1 cellular context compared by ENCODE assay signal in genomic region chr9:75170898-75171360, GRCh38.
TF ChIP-seq lines count a peak whose summit lies in the region.

No MANE protein-coding gene starts in this region.

TF ChIP-seq in K562, 482 proteins besides CTCF, POLR2A, EP300 and RAD21 (continued from another document):
- TF ChIP-seq KLF6 (CRISPR knock-in tag; IDR thresholded peaks at IDR 0.05; ENCODE audit: borderline replicate concordance) (no peak), ZNF445 (CRISPR knock-in tag; IDR thresholded peaks at IDR 0.05; ENCODE audit: low read depth) (no peak), CGGBP1 (CRISPR knock-in tag; IDR thresholded peaks at IDR 0.05) (no peak), L3MBTL2 (IDR thresholded peaks at IDR 0.05) (peak; percentile 90), ZBTB26 (CRISPR knock-in tag; IDR thresholded peaks at IDR 0.05) (no peak), ZNF589 (CRISPR knock-in tag; IDR thresholded peaks at IDR 0.05; ENCODE audit: low read depth) (no peak), ZKSCAN8 (CRISPR knock-in tag; IDR thresholded peaks at IDR 0.05) (peak; percentile 43; the same call in 1 of the 2 replicates), ZNF639 (CRISPR knock-in tag; conservative IDR thresholded peaks at IDR 0.05 in 1 of 2, IDR thresholded peaks at IDR 0.05 in 1 of 2) (peak in 1 of 2 experiments; percentile 64; a peak in 1 of 4 replicates), MAFG (tag; conservative IDR thresholded peaks at IDR 0.05) (peak; percentile 71), TRIM24 (IDR thresholded peaks at IDR 0.05) (0 out of 4 replicates have a peak, but pooled peaks of 1 of the 2 experiments have one; percentile 17), ZNF395 (CRISPR knock-in tag; IDR thresholded peaks at IDR 0.05) (0 out of 2 replicates have a peak, but pooled peaks have one; percentile 30), DIDO1 (tag; IDR thresholded peaks at IDR 0.05; ENCODE audit: low read depth) (no peak), HDAC6 (IDR thresholded peaks at IDR 0.05; ENCODE audit: low read depth, low read length) (no peak), SMAD2 (IDR thresholded peaks at IDR 0.05; ENCODE audit: low read depth, low read length) (no peak), ZNF239 (CRISPR knock-in tag; IDR thresholded peaks at IDR 0.05) (no peak), ATF3 (IDR thresholded peaks at IDR 0.05) (peak; percentile 16; the same call in 1 of the 2 replicates), ATF3 (CRISPR knock-in tag; conservative IDR thresholded peaks at IDR 0.05) (no peak), DNMT1 (IDR thresholded peaks at IDR 0.05) (no peak), EHMT2 (IDR thresholded peaks at IDR 0.05) (no peak), NR3C1 (CRISPR knock-in tag; IDR thresholded peaks at IDR 0.05) (no peak), TAL1 (IDR thresholded peaks at IDR 0.05) (no peak), SMARCA4 (IDR thresholded peaks at IDR 0.05) (0 out of 2 replicates have a peak, but pooled peaks have one; percentile 23), FOXO4 (CRISPR knock-in tag; IDR thresholded peaks at IDR 0.05) (no peak), EZH2 (IDR thresholded peaks at IDR 0.05; ENCODE audit: borderline replicate concordance, low read depth, low read length) (no peak), EP400 (IDR thresholded peaks at IDR 0.05) (no peak), CBX3 (IDR thresholded peaks at IDR 0.05; ENCODE audit: borderline replicate concordance in 1 of 2, low read length in 2 of 2) (peak in 1 of 2 experiments; percentile 13; a peak in 1 of 3 replicates), ILF3 (IDR thresholded peaks at IDR 0.05; ENCODE audit: borderline replicate concordance) (no peak), DEAF1 (CRISPR knock-in tag; IDR thresholded peaks at IDR 0.05) (no peak), RBBP5 (IDR thresholded peaks at IDR 0.05; ENCODE audit: borderline replicate concordance, insufficient read depth, low read length, poor library complexity, severe bottlenecking) (no peak), SMAD3 (CRISPR knock-in tag; conservative IDR thresholded peaks at IDR 0.05) (no peak), HIVEP1 (CRISPR knock-in tag; IDR thresholded peaks at IDR 0.05) (no peak), DMBX1 (CRISPR knock-in tag; IDR thresholded peaks at IDR 0.05; ENCODE audit: borderline replicate concordance) (peak; percentile 26; the same call in 1 of the 2 replicates), SREBF2 (CRISPR knock-in tag; IDR thresholded peaks at IDR 0.05) (no peak), ERF (CRISPR knock-in tag; IDR thresholded peaks at IDR 0.05) (no peak)
